ENCODE assay signal across 36 cellular contexts in genomic region chr15:34893967-34894366, GRCh38.
"Had no signal": no experiment of that assay in that cellular context is flagged by ENCODE, and none has a peak within 500 bp of the region (broad histone marks: within the 10 kb centered on the region; RNA-seq: fewer than 3 reads in every experiment).

No MANE protein-coding gene starts in this region.

- H3K27ac Mint-ChIP-seq: activated B cell treated with CpG ODN at 0.5 μM for 24 hours; activated CD4-positive, alpha-beta memory T cell treated with anti-CD3 and anti-CD28 coated beads for 36 hours; activated CD4-positive, alpha-beta T cell treated with anti-CD3 and anti-CD28 coated beads, Interleukin-2, amount 10 ng/mL, durations not matched to agents 24 days and 14 days; activated CD8-positive, alpha-beta T cell treated with anti-CD3 and anti-CD28 coated beads for 36 hours; activated naive CD4-positive, alpha-beta T cell treated with anti-CD3 and anti-CD28 coated beads for 36 hours; activated naive CD4-positive, alpha-beta T cell treated with anti-CD3 and anti-CD28 coated beads, Interleukin-2, amount 50 U/mL, for 72 hours; activated naive CD8-positive, alpha-beta T cell treated with anti-CD3 and anti-CD28 coated beads for 36 hours; activated T-cell treated with anti-CD3 and anti-CD28 coated beads, Interleukin-2, amount 50 U/mL, for 72 hours; activated T-helper 1 cell treated with anti-CD3 and anti-CD28 coated beads, Interleukin-12 subunit alpha, Interleukin-12 subunit beta, Interleukin-2, Interleukin-4 antibody, amounts not matched to agents 30 ng/mL and 10 ng/mL and 1 ng/mL, durations not matched to agents 14 hours and 24 hours and 36 hours; activated T-helper 17 cell treated with anti-CD3 and anti-CD28 coated beads, Interleukin-2, amount 50 U/mL, for 72 hours; T-helper 1 cell treated with Interleukin-12 subunit alpha and Interleukin-12 subunit beta and Interleukin-4 antibody, amounts not matched to agents 30 μg/mL and 1 μg/mL, for 36 hours; T-helper 2 cell treated with Interferon-gamma antibody and Interleukin-4, amounts not matched to agents 5 μg/mL and 100 μg/mL, for 36 hours had no signal

- H3K27ac ChIP-seq: adrenal gland, body of pancreas, brain microvascular endothelial cell, breast epithelium, WERI-Rb-1 had no signal

- H3K4me3 ChIP-seq: adrenal gland, body of pancreas, breast epithelium had no signal

- H3K4me3 Mint-ChIP-seq: activated B cell treated with CpG ODN at 0.5 μM for 24 hours; activated CD4-positive, alpha-beta memory T cell treated with anti-CD3 and anti-CD28 coated beads for 36 hours; activated CD4-positive, alpha-beta T cell treated with anti-CD3 and anti-CD28 coated beads, Interleukin-2, amount 10 ng/mL, durations not matched to agents 24 days and 14 days; activated CD8-positive, alpha-beta T cell treated with anti-CD3 and anti-CD28 coated beads for 36 hours; activated naive CD4-positive, alpha-beta T cell treated with anti-CD3 and anti-CD28 coated beads for 36 hours; activated naive CD8-positive, alpha-beta T cell treated with anti-CD3 and anti-CD28 coated beads for 36 hours; activated T-cell treated with anti-CD3 and anti-CD28 coated beads, Interleukin-2, amount 50 U/mL, for 4 hours; activated T-cell treated with anti-CD3 and anti-CD28 coated beads, Interleukin-2, amount 50 U/mL, for 72 hours; activated T-helper 1 cell treated with anti-CD3 and anti-CD28 coated beads, Interleukin-12 subunit alpha, Interleukin-12 subunit beta, Interleukin-2, Interleukin-4 antibody, amounts not matched to agents 30 ng/mL and 10 ng/mL and 1 ng/mL, durations not matched to agents 14 hours and 24 hours and 36 hours; activated T-helper 17 cell treated with anti-CD3 and anti-CD28 coated beads, Interleukin-2, amount 50 U/mL, for 72 hours; T-helper 1 cell treated with Interleukin-12 subunit alpha and Interleukin-12 subunit beta and Interleukin-4 antibody, amounts not matched to agents 30 μg/mL and 1 μg/mL, for 36 hours; T-helper 2 cell treated with Interferon-gamma antibody and Interleukin-4, amounts not matched to agents 5 μg/mL and 100 μg/mL, for 36 hours had no signal

- H3K4me1 Mint-ChIP-seq: activated B cell treated with CpG ODN at 0.5 μM for 24 hours; activated CD4-positive, alpha-beta T cell treated with anti-CD3 and anti-CD28 coated beads, Interleukin-2, amount 10 ng/mL, durations not matched to agents 24 days and 14 days; activated naive CD8-positive, alpha-beta T cell treated with anti-CD3 and anti-CD28 coated beads for 36 hours; activated T-helper 17 cell treated with anti-CD3 and anti-CD28 coated beads, Interleukin-2, amount 50 U/mL, for 72 hours had no signal

- FAIRE-seq: astrocyte, TTC549 had no signal

- H3K27me3 Mint-ChIP-seq: activated B cell treated with CpG ODN at 0.5 μM for 24 hours; activated CD4-positive, alpha-beta memory T cell treated with anti-CD3 and anti-CD28 coated beads for 36 hours; activated CD4-positive, alpha-beta T cell treated with anti-CD3 and anti-CD28 coated beads, Interleukin-2, amount 10 ng/mL, durations not matched to agents 24 days and 14 days; activated CD8-positive, alpha-beta T cell treated with anti-CD3 and anti-CD28 coated beads for 36 hours; activated naive CD8-positive, alpha-beta T cell treated with anti-CD3 and anti-CD28 coated beads for 36 hours; activated T-helper 17 cell treated with anti-CD3 and anti-CD28 coated beads, Interleukin-2, amount 50 U/mL, for 72 hours had no signal

- DNase-seq: activated B cell treated with CpG ODN at 0.5 μM for 24 hours; activated CD4-positive, alpha-beta memory T cell treated with anti-CD3 and anti-CD28 coated beads for 36 hours; activated CD4-positive, alpha-beta T cell treated with anti-CD3 and anti-CD28 coated beads for 4 hours; activated CD4-positive, alpha-beta T cell treated with anti-CD3 and anti-CD28 coated beads, Interleukin-2, amount 10 ng/mL, durations not matched to agents 24 days and 14 days; activated CD4-positive, alpha-beta T cell treated with anti-CD3 and anti-CD28 coated beads, Interleukin-2, amount 50 U/mL, for 1 hour; activated CD4-positive, alpha-beta T cell treated with anti-CD3 and anti-CD28 coated beads, Interleukin-2, amount 50 U/mL, for 4 hours; activated CD4-positive, CD25-positive, alpha-beta regulatory T cell treated with anti-CD3 and anti-CD28 coated beads, Interleukin-2, amount 50 U/mL, for 72 hours; activated CD8-positive, alpha-beta memory T cell treated with anti-CD3 and anti-CD28 coated beads, Interleukin-2, amount 50 U/mL, for 4 hours; activated CD8-positive, alpha-beta T cell treated with anti-CD3 and anti-CD28 coated beads for 36 hours; activated effector memory CD4-positive, alpha-beta T cell treated with anti-CD3 and anti-CD28 coated beads, Interleukin-2, amount 50 U/mL, for 16 hours; activated gamma-delta T cell treated with Interleukin-2 at 50 U/mL for 16 hours; activated naive CD4-positive, alpha-beta T cell; activated naive CD4-positive, alpha-beta T cell treated with anti-CD3 and anti-CD28 coated beads for 36 hours; activated naive CD4-positive, alpha-beta T cell treated with anti-CD3 and anti-CD28 coated beads, Interleukin-2, amount 50 U/mL, for 16 hours; activated naive CD8-positive, alpha-beta T cell treated with anti-CD3 and anti-CD28 coated beads for 36 hours; activated T-cell treated with anti-CD3 and anti-CD28 coated beads for 4 hours; activated T-cell treated with anti-CD3 and anti-CD28 coated beads, Interleukin-2, amount 50 U/mL, for 1 hour; activated T-cell treated with anti-CD3 and anti-CD28 coated beads, Interleukin-2, amount 50 U/mL, for 4 hours; activated T-cell treated with anti-CD3 and anti-CD28 coated beads, Interleukin-2, amount 50 U/mL, for 72 hours; adrenal gland; amniotic stem cell; aorta; body of pancreas; brain microvascular endothelial cell; central memory CD4-positive, alpha-beta T cell; T-helper 2 cell; T-helper 9 cell; WERI-Rb-1 had no signal

- ATAC-seq: activated CD8-positive, alpha-beta T cell treated with anti-CD3 and anti-CD28 coated beads for 36 hours; activated naive CD4-positive, alpha-beta T cell treated with anti-CD3 and anti-CD28 coated beads, Interleukin-2, amount 50 U/mL, for 72 hours; activated T-cell treated with anti-CD3 and anti-CD28 coated beads, Interleukin-2, amount 50 U/mL, for 4 hours; activated T-cell treated with anti-CD3 and anti-CD28 coated beads, Interleukin-2, amount 50 U/mL, for 72 hours; activated T-helper 17 cell treated with anti-CD3 and anti-CD28 coated beads, Interleukin-2, amount 50 U/mL, for 72 hours; body of pancreas had no signal

- H3K27me3 ChIP-seq: adrenal gland, body of pancreas, brain microvascular endothelial cell, breast epithelium had no signal

- H3K4me1 ChIP-seq: adrenal gland, body of pancreas, breast epithelium had no signal
